Comparison of ENCODE assay signal across 21 cellular contexts in genomic region chr1:115317101-115318012, GRCh38. TPM values are rescaled to one million over a fixed set of nuclear protein-coding genes. Genes with fewer than 3 reads are reported as not detected.
DNase-seq lines count a peak whose midpoint lies in the region; ATAC-seq and TF ChIP-seq lines count a peak whose summit lies in the region.
"Had no signal": no experiment of that assay in that cellular context is flagged by ENCODE, and none has a peak within 500 bp of the region (broad histone marks: within the 10 kb centered on the region; RNA-seq: fewer than 3 reads in every experiment).

No MANE protein-coding gene starts in this region.

- no peaks in the 10 kb centered on the region for H3K9me3 ChIP-seq in CD4-positive, alpha-beta T cell (ENCODE audit: control insufficient read depth, low read length)
- H3K9me3 ChIP-seq: transverse colon had no signal

- POLR2A ChIA-PET in CD4-positive, alpha-beta T cell (lab: Charles Lee) = no interaction called here

- H3K27ac ChIP-seq in CD4-positive, alpha-beta T cell (ENCODE audit: low read depth, low read length) = no peak overlapping the region
- H3K27ac ChIP-seq: C4-2B, transverse colon had no signal

- no peak overlapping the region for H3K27ac Mint-ChIP-seq in CD4-positive, alpha-beta T cell
- H3K27ac Mint-ChIP-seq: activated CD4-positive, alpha-beta T cell treated with anti-CD3 and anti-CD28 coated beads for 36 hours; IgD-negative memory B cell; nephron; T-helper 1 cell treated with Interleukin-12 subunit alpha and Interleukin-12 subunit beta and Interleukin-4 antibody, amounts not matched to agents 30 μg/mL and 1 μg/mL, for 36 hours had no signal

- no peaks in the 10 kb centered on the region for H3K36me3 Mint-ChIP-seq in CD4-positive, alpha-beta T cell (ENCODE audit: low read depth)
- H3K36me3 Mint-ChIP-seq: IgD-negative memory B cell had no signal

- H3K27me3 Mint-ChIP-seq in CD4-positive, alpha-beta T cell = peaks cover 20% of the 10 kb centered on the region

- no peaks in the 10 kb centered on the region for H3K27me3 ChIP-seq in CD4-positive, alpha-beta T cell (ENCODE audit: control insufficient read depth, insufficient read depth, low read length)
- H3K27me3 ChIP-seq: transverse colon had no signal

- no peaks in the 10 kb centered on the region for H3K9me3 Mint-ChIP-seq in CD4-positive, alpha-beta T cell
- H3K9me3 Mint-ChIP-seq: IgD-negative memory B cell; nephron; T-helper 1 cell treated with Interleukin-12 subunit alpha and Interleukin-12 subunit beta and Interleukin-4 antibody, amounts not matched to agents 30 μg/mL and 1 μg/mL, for 36 hours had no signal

- peak; percentile 90 for DNase-seq in DMS53 treated with DMSO at 0.1 percent for 48 hours (lab: John Stamatoyannopoulos, UW; ENCODE audit: unreplicated experiment)
- DNase-seq in NCI-H2029 (lab: John Stamatoyannopoulos, UW) = peak; percentile 91
- DNase-seq in SHP77 treated with DMSO at 0.1 percent for 48 hours (lab: John Stamatoyannopoulos, UW) = peak; percentile 90
- DNase-seq in mucosa of gallbladder (ENCODE audit: low spot score) = peak; percentile 58
- no peak for DNase-seq in germinal center (ENCODE audit: low spot score)
- no peak for DNase-seq in CD4-positive, alpha-beta T cell
- no peak for DNase-seq in NCI-H1930 (lab: John Stamatoyannopoulos, UW)
- DNase-seq: activated CD4-positive, alpha-beta T cell treated with anti-CD3 and anti-CD28 coated beads for 36 hours; cerebellar nuclear complex; hypothalamus; left ventricle myocardium superior; NCI-H187; right cardiac atrium; stimulated activated CD4-positive, alpha-beta T cell treated with anti-CD3 and anti-CD28 coated beads, Interleukin-2, amount 100 ng/mL, for 24 hours; stimulated activated CD8-positive, alpha-beta memory T cell treated with anti-CD3 and anti-CD28 coated beads, Interleukin-4, amount 100 ng/mL, for 48 hours; transverse colon had no signal

- intact Hi-C loops in CD4-positive, alpha-beta T cell (cut with DNase I, micrococcal nuclease) = no loop called here

- no peak overlapping the region for H3K4me3 Mint-ChIP-seq in CD4-positive, alpha-beta T cell
- H3K4me3 Mint-ChIP-seq: activated CD4-positive, alpha-beta T cell treated with anti-CD3 and anti-CD28 coated beads for 36 hours; IgD-negative memory B cell; nephron; T-helper 1 cell treated with Interleukin-12 subunit alpha and Interleukin-12 subunit beta and Interleukin-4 antibody, amounts not matched to agents 30 μg/mL and 1 μg/mL, for 36 hours had no signal

- CTCF ChIA-PET in CD4-positive, alpha-beta T cell (lab: Charles Lee) = no interaction called here

- H3K4me1 Mint-ChIP-seq in CD4-positive, alpha-beta T cell (ENCODE audit: low read depth) = no peaks in the 10 kb centered on the region
- H3K4me1 Mint-ChIP-seq: activated CD4-positive, alpha-beta T cell treated with anti-CD3 and anti-CD28 coated beads for 36 hours; IgD-negative memory B cell had no signal

- ATAC-seq in CD4-positive, alpha-beta T cell (ENCODE audit: poor library complexity) = no peak
- ATAC-seq: activated CD4-positive, alpha-beta T cell treated with anti-CD3 and anti-CD28 coated beads for 36 hours; left ventricle myocardium superior had no signal

- TF ChIP-seq CTCF in CD4-positive, alpha-beta T cell (IDR thresholded peaks at IDR 0.05) = no peak

RNA-seq across cellular contexts. Expression of gene NGF, which starts 20.7 kb away (rescaled TPM):
- total RNA-seq in mucosa of gallbladder = 2.6 TPM
- not detected for total RNA-seq in CD4-positive, alpha-beta T cell
- total RNA-seq: activated CD4-positive, alpha-beta T cell treated with anti-CD3 and anti-CD28 coated beads for 36 hours; H1 had no signal

Comparison
In these comparisons a context has a peak if more than half of its experiments do, and no peak if none do; other contexts are left out.
1. DNase-seq: peak in DMS53 treated with DMSO at 0.1 percent for 48 hours (single experiment), NCI-H2029 (single experiment), SHP77 treated with DMSO at 0.1 percent for 48 hours (single experiment) and mucosa of gallbladder (single experiment); none in germinal center (single experiment), CD4-positive, alpha-beta T cell (0 of 10) and NCI-H1930 (0 of 2).